9 cellular contexts compared by ENCODE assay signal in genomic region chr3:148943531-148944200, GRCh38. TPM values are rescaled to one million over a fixed set of nuclear protein-coding genes. Genes with fewer than 3 reads are reported as not detected.
DNase-seq lines count a peak whose midpoint lies in the region; ATAC-seq and TF ChIP-seq lines count a peak whose summit lies in the region.
"Had no signal": no experiment of that assay in that cellular context is flagged by ENCODE, and none has a peak within 500 bp of the region (broad histone marks: within the 10 kb centered on the region; RNA-seq: fewer than 3 reads in every experiment).

No MANE protein-coding gene starts in this region.

- no peak for DNase-seq in activated CD4-positive, CD25-positive, alpha-beta regulatory T cell treated with anti-CD3 and anti-CD28 coated beads, Interleukin-2, amount 50 U/mL, for 72 hours
- DNase-seq in NCI-H226 (peak; percentile 70), globus pallidus (ENCODE audit: low spot score) (peak; percentile 87), psoas muscle (no peak)

- TF ChIP-seq CTCF in WI38 (IDR thresholded peaks at IDR 0.05; ENCODE audit: low read depth, low read length), result peak; percentile 34; the same call in 1 of the 2 replicates
- peak; percentile 77 for TF ChIP-seq CTCF in psoas muscle (IDR thresholded peaks at IDR 0.05)

- H3K4me3 ChIP-seq in WI38 (ENCODE audit: low read depth, low read length) (no peak overlapping the region), psoas muscle (no peak overlapping the region)
- H3K4me3 ChIP-seq: BLaER1 treated with 17β-estradiol and CSF1 and Interleukin-3, amounts not matched to agents 10 nM and 100 nM had no signal

- H3K4me1 ChIP-seq in psoas muscle, result peaks cover 15% of the 10 kb centered on the region
- H3K4me1 ChIP-seq: BLaER1 treated with 17β-estradiol and CSF1 and Interleukin-3, amounts not matched to agents 10 nM and 100 nM had no signal

- H3K27ac ChIP-seq in psoas muscle, result no peak overlapping the region

- intact Hi-C loops in psoas muscle (cut with DNase I), result loop anchor here (2.0 to 10.0 kb wide), 4 partner anchors 83 to 566 kb away; no protein-coding TSS in a partner anchor

- H3K9me3 ChIP-seq in psoas muscle, result no peaks in the 10 kb centered on the region
- H3K9me3 ChIP-seq: BLaER1 treated with 17β-estradiol and CSF1 and Interleukin-3, amounts not matched to agents 10 nM and 100 nM had no signal

- no peaks in the 10 kb centered on the region for H3K36me3 ChIP-seq in psoas muscle (ENCODE audit: insufficient read depth in 1 of 2, low read depth in 1 of 2)
- H3K36me3 ChIP-seq: BLaER1 treated with 17β-estradiol and CSF1 and Interleukin-3, amounts not matched to agents 10 nM and 100 nM had no signal

- peak; percentile 93 to 96 for ATAC-seq in activated CD4-positive, CD25-positive, alpha-beta regulatory T cell treated with anti-CD3 and anti-CD28 coated beads, Interleukin-2, amount 50 U/mL, for 24 hours
- peak; percentile 93 for ATAC-seq in GM19467 (IDR thresholded peaks at IDR 0.05; ENCODE audit: unreplicated experiment)
- ATAC-seq in HG03439 (IDR thresholded peaks at IDR 0.05; ENCODE audit: unreplicated experiment), result peak; percentile 96
- peak; percentile 95 to 99 (median 98) for ATAC-seq in psoas muscle

- WGBS in psoas muscle, 3 donors, result 34 to 46% (median 38%) methylated on average over 2 of the region's 2 CpGs

- H3K27me3 ChIP-seq in psoas muscle (ENCODE audit: insufficient read depth in 3 of 3, low read length in 2 of 3), result no peaks in the 10 kb centered on the region
- H3K27me3 ChIP-seq: BLaER1 treated with 17β-estradiol and CSF1 and Interleukin-3, amounts not matched to agents 10 nM and 100 nM had no signal

RNA-seq across cellular contexts. Expression of gene GYG1, which starts 47.7 kb away (rescaled TPM):
- total RNA-seq in psoas muscle, result 100 to 1,000 TPM; 305 to 550 (median 419) TPM
- polyA plus RNA-seq in psoas muscle, result 100 to 1,000 TPM; 164 to 373 (median 338) TPM

Comparison
In these comparisons a context has a peak if more than half of its experiments do, and no peak if none do; other contexts are left out.
1. DNase-seq: peak in NCI-H226 (single experiment) and globus pallidus (single experiment); none in activated CD4-positive, CD25-positive, alpha-beta regulatory T cell treated with anti-CD3 and anti-CD28 coated beads, Interleukin-2, amount 50 U/mL, for 72 hours (single experiment) and psoas muscle (0 of 2).
2. Peak in every context shown above with its lines, with median percentiles within 50 percentile points of each other: ATAC-seq.